Comparison of ENCODE assay signal across 8 cellular contexts in the genomic region with DNA sequence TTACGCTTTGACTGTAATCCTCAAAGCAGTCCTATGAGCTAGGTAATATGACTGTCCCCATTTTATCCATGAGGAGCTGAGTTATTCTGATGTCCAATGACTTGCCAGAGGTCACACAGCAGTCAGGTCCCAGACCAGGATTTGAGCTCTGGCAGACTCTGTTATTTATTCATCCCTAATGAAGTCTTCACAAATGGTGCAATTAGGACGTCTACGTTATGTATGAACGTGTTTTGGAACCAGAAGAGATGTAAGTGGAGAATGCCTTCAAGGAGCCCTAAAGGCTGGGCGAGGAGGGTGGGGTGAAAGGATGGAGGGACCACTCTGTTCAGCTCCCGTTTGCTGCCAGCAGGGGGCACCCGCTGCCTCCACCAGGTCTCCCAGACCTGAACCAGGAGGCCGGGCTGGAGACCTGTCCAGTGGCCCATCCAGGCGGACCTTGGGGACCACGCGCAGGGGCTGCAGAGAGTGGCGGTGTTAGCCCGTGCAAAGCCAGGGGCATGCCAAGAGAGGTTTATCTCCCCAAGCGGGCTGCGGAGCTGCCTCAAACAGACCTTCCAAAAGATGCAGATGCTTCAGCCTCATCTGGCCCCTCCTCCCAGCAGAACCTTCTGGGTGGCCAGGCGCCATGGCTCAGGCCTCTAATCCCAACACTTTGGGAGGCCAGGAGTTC. TPM values are rescaled to one million over a fixed set of nuclear protein-coding genes. Genes with fewer than 3 reads are reported as not detected.
DNase-seq lines count a peak whose midpoint lies in the region; ATAC-seq and TF ChIP-seq lines count a peak whose summit lies in the region.

No MANE protein-coding gene starts in this region.

- no peak overlapping the region for H3K18ac ChIP-seq in IMR-90 (ENCODE audit: low read depth, low read length)
- no peak overlapping the region for H3K18ac ChIP-seq in trophoblast cell (ENCODE audit: low read length)

- H2BK12ac ChIP-seq in trophoblast cell (ENCODE audit: low read length) = no peak overlapping the region

- H2BK20ac ChIP-seq in IMR-90 (ENCODE audit: low read depth, low read length) = no peak overlapping the region

- H3K9ac ChIP-seq in IMR-90 (ENCODE audit: low read depth, low read length) (no peak overlapping the region), trophoblast cell (ENCODE audit: low read length) (no peak overlapping the region)

- H3K79me2 ChIP-seq in trophoblast cell (ENCODE audit: control insufficient read depth, insufficient read depth, low read length, poor library complexity) = no peaks in the 10 kb centered on the region

- H3K4me3 ChIP-seq in IMR-90 (ENCODE audit: insufficient read depth, low read depth, low read length) (no peak overlapping the region), trophoblast cell (ENCODE audit: low read depth, low read length) (no peak overlapping the region), uterus (no peak overlapping the region)

- TF ChIP-seq CTCF in IMR-90 (conservative IDR thresholded peaks at IDR 0.05; ENCODE audit: low read depth, low read length) (peak; percentile 77), uterus (IDR thresholded peaks at IDR 0.05) (peak; percentile 35 to 46 (median 42))

- H2BK120ac ChIP-seq in IMR-90 (ENCODE audit: low read depth, low read length) (no peak overlapping the region), trophoblast cell (ENCODE audit: insufficient read depth, low read length, poor library complexity) (no peak overlapping the region)

- H3K14ac ChIP-seq in IMR-90 (replicated peaks; ENCODE audit: low read depth, low read length) (no peak overlapping the region), trophoblast cell (ENCODE audit: low read length) (no peak overlapping the region)

- peak; percentile 98 for ATAC-seq in IMR-90 (ENCODE audit: low read depth)
- ATAC-seq in HG02571 (IDR thresholded peaks at IDR 0.05; ENCODE audit: unreplicated experiment) = no peak

- H3K4me2 ChIP-seq in IMR-90 (ENCODE audit: low read depth, low read length) (no peak overlapping the region), trophoblast cell (ENCODE audit: low read length) (no peak overlapping the region)

- H4K8ac ChIP-seq in IMR-90 (ENCODE audit: low read depth in 2 of 2, low read length in 2 of 2) = no peak overlapping the region
- no peak overlapping the region for H4K8ac ChIP-seq in trophoblast cell (ENCODE audit: low read depth, low read length)

- in situ Hi-C loops in IMR-90 (cut with MboI; ENCODE audit: low sequenced_read_pairs) (no loop called here), SK-MEL-5 (cut with HindIII; ENCODE audit: low pct_unique_long_range_greater_than_20kb, low sequenced_read_pairs) (no loop called here)

- H3K36me3 ChIP-seq in IMR-90 (ENCODE audit: control insufficient read depth, insufficient read depth, low read length) (no peaks in the 10 kb centered on the region), trophoblast cell (ENCODE audit: control insufficient read depth in 1 of 2, insufficient read depth in 2 of 2, low read length in 2 of 2) (no peaks in the 10 kb centered on the region), uterus (no peaks in the 10 kb centered on the region)

- H3K4ac ChIP-seq in IMR-90 (ENCODE audit: low read depth, low read length) = no peak overlapping the region
- H3K4ac ChIP-seq in trophoblast cell (ENCODE audit: low read depth, low read length) = no peak overlapping the region

- WGBS in IMR-90 (ENCODE audit: extremely low coverage in 2 of 2, insufficient read length in 1 of 2), 2 experiments = 30% methylated on average over 2 of the region's 16 CpGs; no CpG with 5 or more reads in 1 of the 2 experiments
- no CpG with 5 or more reads among the region's 16 CpGs for WGBS in trophoblast cell (ENCODE audit: extremely low coverage, insufficient coverage, insufficient read length)

- H2BK15ac ChIP-seq in IMR-90 (ENCODE audit: low read depth, low read length) = no peak overlapping the region

- peak; percentile 76 for DNase-seq in Daoy (ENCODE audit: low read depth)
- peak; percentile 45 for DNase-seq in IMR-90
- peak; percentile 84 for DNase-seq in SK-MEL-5 (ENCODE audit: low read depth, low spot score)
- DNase-seq in activated effector memory CD4-positive, alpha-beta T cell treated with anti-CD3 and anti-CD28 coated beads, Interleukin-2, amount 50 U/mL, for 16 hours = peak; percentile 92
- peak; percentile 83 for DNase-seq in germinal center (ENCODE audit: low spot score)
- peak; percentile 73 to 81 for DNase-seq in trophoblast cell
- peak in 1 of 2 donors; percentile 48 for DNase-seq in uterus

- no peak overlapping the region for H4K12ac ChIP-seq in trophoblast cell (ENCODE audit: low read depth, low read length)

- no peak overlapping the region for H2AFZ ChIP-seq in IMR-90 (replicated peaks; ENCODE audit: low read length, poor library complexity)
- H2AFZ ChIP-seq in trophoblast cell (ENCODE audit: insufficient read depth, low read length, poor library complexity) = no peak overlapping the region

- H3K9me3 ChIP-seq in IMR-90 (ENCODE audit: control insufficient read depth, insufficient read depth, low read length) = no peaks in the 10 kb centered on the region
- H3K9me3 ChIP-seq in trophoblast cell (ENCODE audit: insufficient read depth, low read depth, low read length) = no peaks in the 10 kb centered on the region
- no peaks in the 10 kb centered on the region for H3K9me3 ChIP-seq in uterus

- H3K23ac ChIP-seq in IMR-90 (ENCODE audit: low read depth, low read length) = no peak overlapping the region
- no peak overlapping the region for H3K23ac ChIP-seq in trophoblast cell (ENCODE audit: low read length)

- H3K4me1 ChIP-seq in IMR-90 (ENCODE audit: control insufficient read depth, insufficient read depth, low read length) (no peaks in the 10 kb centered on the region), trophoblast cell (ENCODE audit: control insufficient read depth in 1 of 2, insufficient read depth in 2 of 2, low read length in 2 of 2) (peaks cover 12 to 13% of the 10 kb centered on the region in 2 experiments), uterus (no peaks in the 10 kb centered on the region)

- intact Hi-C loops in IMR-90 (cut with micrococcal nuclease) = no loop called here
- intact Hi-C loops in uterus (cut with DNase I; ENCODE audit: low total_unique reads) = no loop called here

- H2AK5ac ChIP-seq in IMR-90 (ENCODE audit: low read depth, low read length) = no peak overlapping the region
- H2AK5ac ChIP-seq in trophoblast cell (ENCODE audit: low read length) = no peak overlapping the region

- H2BK5ac ChIP-seq in IMR-90 (ENCODE audit: low read depth, low read length, poor library complexity, severe bottlenecking) (no peak overlapping the region), trophoblast cell (ENCODE audit: low read depth, low read length, poor library complexity) (no peak overlapping the region)

- H3K56ac ChIP-seq in IMR-90 (ENCODE audit: extremely low read depth, insufficient read depth, low read length) = no peak overlapping the region

- BruUV-seq in IMR-90 (replicated peaks; lab: Mats Ljungman, UMichigan) = no TSS peak

- H3K27me3 ChIP-seq in IMR-90 (ENCODE audit: control insufficient read depth, insufficient read depth, low read length) (peaks cover 12% of the 10 kb centered on the region), trophoblast cell (ENCODE audit: insufficient read depth, low read length) (no peaks in the 10 kb centered on the region), uterus (peaks cover 0 to 9% of the 10 kb centered on the region in 2 donors)

- POLR2A ChIA-PET in IMR-90 (lab: Charles Lee; ENCODE audit: unreplicated experiment) = no interaction called here

- dilution Hi-C loops in IMR-90 (cut with HindIII; ENCODE audit: low sequenced_read_pairs, unreplicated experiment) = no loop called here

- no peaks in the 10 kb centered on the region for H3K79me1 ChIP-seq in IMR-90 (ENCODE audit: low read depth in 1 of 2, low read length in 2 of 2)
- peaks cover 3% of the 10 kb centered on the region for H3K79me1 ChIP-seq in trophoblast cell (ENCODE audit: low read length)

- H4K91ac ChIP-seq in IMR-90 (ENCODE audit: insufficient read depth, low read depth, low read length) (no peak overlapping the region), trophoblast cell (ENCODE audit: low read depth, low read length) (no peak overlapping the region)

- no peaks in the 10 kb centered on the region for H3K9me1 ChIP-seq in IMR-90 (ENCODE audit: insufficient read depth, low read length)

- H4K5ac ChIP-seq in IMR-90 (ENCODE audit: low read depth, low read length) = no peak overlapping the region

- peak; percentile 76 for TF ChIP-seq RAD21 in IMR-90 (IDR thresholded peaks at IDR 0.05; ENCODE audit: low read length)

- CTCF ChIA-PET in IMR-90 (lab: Yijun Ruan, JAX) = interaction anchor here (0.6 to 2.0 kb wide), 9 partner anchors 9 to 101 kb away, joined by 3 to 13 read pairs (median 4); partner anchors contain the start of gene SLC12A5

- TF ChIP-seq POLR2A in IMR-90 (IDR thresholded peaks at IDR 0.05; ENCODE audit: low read depth, low read length) = no peak
- no peak for TF ChIP-seq POLR2A in uterus (IDR thresholded peaks at IDR 0.05)

- H2AK9ac ChIP-seq in IMR-90 (replicated peaks; ENCODE audit: low read depth, low read length, poor library complexity) = no peak overlapping the region

- H3K27ac ChIP-seq in IMR-90 (ENCODE audit: insufficient read depth, low read length) (no peak overlapping the region), trophoblast cell (ENCODE audit: low read depth, low read length) (no peak overlapping the region), uterus (no peak overlapping the region)

- no peaks in the 10 kb centered on the region for H4K20me1 ChIP-seq in IMR-90 (ENCODE audit: insufficient read depth, low read length)

RNA-seq across cellular contexts. Expression of gene ZNF335, which starts 15.2 kb away (rescaled TPM):
- 9.5 and 12.1 TPM in 2 replicates for total RNA-seq in Daoy (2014; rRNA removed; shearing (Covaris generic))
- total RNA-seq in IMR-90 (2012; rRNA removed) (11.8 and 12.5 TPM in 2 replicates), uterus (10 to 100 TPM; 14.9 to 40.0 (median 29.0) TPM)
- polyA plus RNA-seq in IMR-90 (2012; rRNA removed) = 17.8 and 20.2 TPM in 2 replicates
- 6.2 and 10.9 TPM in 2 replicates for polyA plus RNA-seq in IMR-90 (2012; cell fraction: cytosol; rRNA removed)
- 89.9 and 166 TPM in 2 replicates for polyA plus RNA-seq in IMR-90 (2012; cell fraction: nucleus; rRNA removed; ENCODE audit: low replicate concordance)
- 8.4 and 10.1 TPM in 2 replicates for total RNA-seq in SK-MEL-5 (2014; rRNA removed; shearing (Covaris generic))
- 19.2 and 22.7 TPM in 2 replicates for polyA plus RNA-seq in SK-MEL-5 (2015; cell fraction: cytosol; rRNA removed)
- polyA plus RNA-seq in SK-MEL-5 (2015; cell fraction: nucleus; rRNA removed) = 69.6 and 69.7 TPM in 2 replicates
- 15.7 and 15.8 TPM in 2 replicates for polyA plus RNA-seq in trophoblast cell (2013)

RNA-seq across cellular contexts. Expression of gene MMP9, which starts 21.5 kb away (rescaled TPM):
- 2.8 and 6.8 TPM in 2 replicates for total RNA-seq in Daoy (2014; rRNA removed; shearing (Covaris generic))
- total RNA-seq in IMR-90 (2012; rRNA removed) (under 0.01 TPM in 2 replicates), uterus (under 1 TPM in 2 of 4 donors, not detected in 2; 0.24 to 0.35 TPM)
- 0.16 and 0.17 TPM in 2 replicates for polyA plus RNA-seq in IMR-90 (2012; rRNA removed)
- polyA plus RNA-seq in IMR-90 (2012; cell fraction: cytosol; rRNA removed) = 0.23 and 0.45 TPM in 2 replicates
- 0.22 and 0.25 TPM in 2 replicates for polyA plus RNA-seq in IMR-90 (2012; cell fraction: nucleus; rRNA removed; ENCODE audit: low replicate concordance)
- not detected in 2 replicates for total RNA-seq in SK-MEL-5 (2014; rRNA removed; shearing (Covaris generic))
- 0.04 and 0.06 TPM in 2 replicates for polyA plus RNA-seq in SK-MEL-5 (2015; cell fraction: cytosol; rRNA removed)
- polyA plus RNA-seq in SK-MEL-5 (2015; cell fraction: nucleus; rRNA removed) = not detected in 2 replicates
- polyA plus RNA-seq in trophoblast cell (2013) = 68.2 and 72.5 TPM in 2 replicates

RNA-seq across cellular contexts. Expression of gene SLC12A5, which starts 41.8 kb away (rescaled TPM):
- total RNA-seq in Daoy (2014; rRNA removed; shearing (Covaris generic)) = 0.54 TPM in 1 of 2 replicates, not detected in the other
- total RNA-seq in IMR-90 (2012; rRNA removed) (not detected in 2 replicates), uterus (under 1 TPM in 1 of 4 donors, not detected in 3; 0.35 TPM)
- 2.2 and 3.4 TPM in 2 replicates for polyA plus RNA-seq in IMR-90 (2012; rRNA removed)
- polyA plus RNA-seq in IMR-90 (2012; cell fraction: cytosol; rRNA removed) = 11.3 and 18.7 TPM in 2 replicates
- 0.50 and 1.8 TPM in 2 replicates for polyA plus RNA-seq in IMR-90 (2012; cell fraction: nucleus; rRNA removed; ENCODE audit: low replicate concordance)
- total RNA-seq in SK-MEL-5 (2014; rRNA removed; shearing (Covaris generic)) = 0.74 and 1.5 TPM in 2 replicates
- polyA plus RNA-seq in SK-MEL-5 (2015; cell fraction: cytosol; rRNA removed) = 16.4 and 20.2 TPM in 2 replicates
- polyA plus RNA-seq in SK-MEL-5 (2015; cell fraction: nucleus; rRNA removed) = 1.8 and 3.7 TPM in 2 replicates
- polyA plus RNA-seq in trophoblast cell (2013) = 19.7 and 21.1 TPM in 2 replicates

RNA-seq across cellular contexts. Expression of gene PCIF1, which starts 52.8 kb away (rescaled TPM):
- total RNA-seq in Daoy (2014; rRNA removed; shearing (Covaris generic)) = 2.7 and 3.6 TPM in 2 replicates
- total RNA-seq in IMR-90 (2012; rRNA removed) (5.4 and 6.1 TPM in 2 replicates), uterus (10 to 100 TPM; 11.0 to 71.0 (median 40.0) TPM)
- 17.8 and 18.3 TPM in 2 replicates for polyA plus RNA-seq in IMR-90 (2012; rRNA removed)
- polyA plus RNA-seq in IMR-90 (2012; cell fraction: cytosol; rRNA removed) = 16.0 and 23.4 TPM in 2 replicates
- polyA plus RNA-seq in IMR-90 (2012; cell fraction: nucleus; rRNA removed; ENCODE audit: low replicate concordance) = 23.7 and 43.7 TPM in 2 replicates
- total RNA-seq in SK-MEL-5 (2014; rRNA removed; shearing (Covaris generic)) = 9.2 and 10.9 TPM in 2 replicates
- 43.9 and 50.8 TPM in 2 replicates for polyA plus RNA-seq in SK-MEL-5 (2015; cell fraction: cytosol; rRNA removed)
- 36.9 and 40.6 TPM in 2 replicates for polyA plus RNA-seq in SK-MEL-5 (2015; cell fraction: nucleus; rRNA removed)
- 17.6 and 18.6 TPM in 2 replicates for polyA plus RNA-seq in trophoblast cell (2013)
